In genomic region chr1:169711469-169712308, GRCh38 we compare ENCODE assay signal across 8 cellular contexts. TPM values are rescaled to one million over a fixed set of nuclear protein-coding genes. Genes with fewer than 3 reads are reported as not detected.
DNase-seq lines count a peak whose midpoint lies in the region; ATAC-seq and TF ChIP-seq lines count a peak whose summit lies in the region.

SELL (minus strand) TSS chr1:169711620; CDS start chr1:169711498, 122 bp downstream.

- TF ChIP-seq CTCF in Peyer's patch (IDR thresholded peaks at IDR 0.05) (peak; percentile 54 to 86 (median 77)), foreskin fibroblast (IDR thresholded peaks at IDR 0.05; ENCODE audit: low read depth, low read length) (peak; percentile 95), tibial nerve (IDR thresholded peaks at IDR 0.05) (peak; percentile 72 to 81 (median 74))

- DNase-seq in ELR (ENCODE audit: low read depth) (peak; percentile 76), HuH-7 (ENCODE audit: low spot score) (peak; percentile 34), Peyer's patch (peak in 2 of 3 donors; percentile 75 to 90), foreskin fibroblast (peak; percentile 43 to 81), tibial nerve (ENCODE audit: low spot score in 2 of 2) (peak; percentile 21 to 77)
- DNase-seq in activated T-helper 1 cell treated with anti-CD3 and anti-CD28 coated beads, Interleukin-2, amount 50 U/mL, for 16 hours (ENCODE audit: low read depth in 1 of 2, low spot score in 1 of 2) = peak; percentile 27 to 41

- no peaks in the 10 kb centered on the region for H3K36me3 ChIP-seq in Peyer's patch
- no peaks in the 10 kb centered on the region for H3K36me3 ChIP-seq in neuron (ENCODE audit: insufficient read depth, low read length)
- no peaks in the 10 kb centered on the region for H3K36me3 ChIP-seq in tibial nerve

- H2AFZ ChIP-seq in neuron (ENCODE audit: low read depth, low read length) = peak within 1 kb of the TSS; percentile 60

- no peaks in the 10 kb centered on the region for H3K4me1 ChIP-seq in Peyer's patch
- no peaks in the 10 kb centered on the region for H3K4me1 ChIP-seq in neuron (ENCODE audit: insufficient read depth, low read length)
- peaks cover 0 to 12% (median 0%) of the 10 kb centered on the region in 4 donors for H3K4me1 ChIP-seq in tibial nerve

- ATAC-seq in GM21529 (IDR thresholded peaks at IDR 0.05; ENCODE audit: unreplicated experiment) = peak; percentile 73

- no peaks in the 10 kb centered on the region for H3K27me3 ChIP-seq in Peyer's patch
- H3K27me3 ChIP-seq in neuron (ENCODE audit: insufficient read depth, low read length) = no peaks in the 10 kb centered on the region
- H3K27me3 ChIP-seq in tibial nerve = no peaks in the 10 kb centered on the region

- peak within 1 kb of the TSS in 1 of 4 donors; percentile 72 for H3K27ac ChIP-seq in Peyer's patch
- H3K27ac ChIP-seq in tibial nerve = peak within 1 kb of the TSS in 3 of 4 donors; percentile 52 to 70 (median 64)

- H3K9me3 ChIP-seq in Peyer's patch (no peaks in the 10 kb centered on the region), neuron (ENCODE audit: low read length) (no peaks in the 10 kb centered on the region), tibial nerve (peaks cover 0 to 17% (median 0%) of the 10 kb centered on the region in 4 donors)

- WGBS in tibial nerve, 2 donors = 12 to 14% methylated on average over 6 of the region's 6 CpGs

- TF ChIP-seq EP300 in tibial nerve (IDR thresholded peaks at IDR 0.05) = no peak

- peak within 1 kb of the TSS in 3 of 4 donors; percentile 16 to 31 (median 19) for H3K4me3 ChIP-seq in Peyer's patch
- peak within 1 kb of the TSS; percentile 26 to 52 for H3K4me3 ChIP-seq in foreskin fibroblast (ENCODE audit: low read depth in 1 of 2, low read length in 2 of 2)
- H3K4me3 ChIP-seq in neuron (ENCODE audit: low read length) = no peak within 1 kb of the TSS
- H3K4me3 ChIP-seq in tibial nerve = peak within 1 kb of the TSS in 3 of 4 donors; percentile 17 to 39 (median 22)

- TF ChIP-seq POLR2A in Peyer's patch (IDR thresholded peaks at IDR 0.05) (no peak), tibial nerve (IDR thresholded peaks at IDR 0.05) (no peak)

RNA-seq across cellular contexts. Expression of gene SELL, which starts in this region (rescaled TPM):
- total RNA-seq in Peyer's patch = 1 to 10 TPM in 1 of 4 donors, under 1 TPM in 1, not detected in 2; 0.35 to 9.9 TPM
- 1 to 10 TPM; 2.1 to 5.0 (median 3.4) TPM for total RNA-seq in tibial nerve
